ENCODE assay signal across 18 cellular contexts in genomic region chr12:22117551-22117950, GRCh38.
DNase-seq lines count a peak whose midpoint lies in the region; ATAC-seq, FAIRE-seq and TF ChIP-seq lines count a peak whose summit lies in the region.
"Had no signal": no experiment of that assay in that cellular context is flagged by ENCODE, and none has a peak within 500 bp of the region (broad histone marks: within the 10 kb centered on the region; RNA-seq: fewer than 3 reads in every experiment).

No MANE protein-coding gene starts in this region.

- H3K9me3 ChIP-seq in OCI-LY3 (ENCODE audit: insufficient read depth, low read length) (no peaks in the 10 kb centered on the region), smooth muscle cell (replicated peaks; ENCODE audit: low read depth) (no peaks in the 10 kb centered on the region)
- H3K9me3 ChIP-seq: Caco-2 had no signal

- H3K4me2 ChIP-seq in OCI-LY3 (ENCODE audit: low read length) = peak overlapping the region; percentile 55
- H3K4me2 ChIP-seq in smooth muscle cell = peak overlapping the region; percentile 3

- TF ChIP-seq CTCF in OCI-LY3 (IDR thresholded peaks at IDR 0.05; ENCODE audit: low read depth, low read length) = no peak
- TF ChIP-seq CTCF in brain (conservative IDR thresholded peaks at IDR 0.05) = no peak
- TF ChIP-seq CTCF in smooth muscle cell (IDR thresholded peaks at IDR 0.05; ENCODE audit: borderline replicate concordance, insufficient read depth, poor library complexity, severe bottlenecking) = no peak

- no peaks in the 10 kb centered on the region for H3K36me3 ChIP-seq in OCI-LY3 (replicated peaks; ENCODE audit: low read depth, low read length)
- H3K36me3 ChIP-seq in smooth muscle cell (ENCODE audit: low read depth) = no peaks in the 10 kb centered on the region

- CTCF ChIA-PET in activated naive CD4-positive, alpha-beta T cell treated with anti-CD3 and anti-CD28 coated beads for 36 hours (lab: Charles Lee) = interaction anchor here (0.7 kb wide), 1 partner anchor 329 kb away, joined by 3 read pairs; no protein-coding TSS in a partner anchor

- H4K20me1 ChIP-seq in OCI-LY3 (ENCODE audit: insufficient read depth, low read length) = no peaks in the 10 kb centered on the region
- no peaks in the 10 kb centered on the region for H4K20me1 ChIP-seq in smooth muscle cell (ENCODE audit: low read depth)

- H3K27me3 ChIP-seq in OCI-LY3 (ENCODE audit: low read depth, low read length) (no peaks in the 10 kb centered on the region), smooth muscle cell (ENCODE audit: low read depth) (no peaks in the 10 kb centered on the region)

- H3K36me3 Mint-ChIP-seq in brain = no peaks in the 10 kb centered on the region
- no peaks in the 10 kb centered on the region for H3K36me3 Mint-ChIP-seq in activated naive CD4-positive, alpha-beta T cell treated with anti-CD3 and anti-CD28 coated beads for 36 hours (ENCODE audit: low read depth)
- H3K36me3 Mint-ChIP-seq: CD4-positive, alpha-beta memory T cell had no signal

- H3K9ac ChIP-seq in OCI-LY3 (ENCODE audit: low read length) = no peak overlapping the region; the same call in 1 of the 2 replicates
- no peak overlapping the region for H3K9ac ChIP-seq in smooth muscle cell (ENCODE audit: low read depth)
- H3K9ac ChIP-seq: GM23248 had no signal

- no peak overlapping the region for H2AFZ ChIP-seq in OCI-LY3 (ENCODE audit: low read depth, low read length)
- no peak overlapping the region for H2AFZ ChIP-seq in smooth muscle cell (ENCODE audit: low read depth)
- H2AFZ ChIP-seq: GM23248 had no signal

- peak overlapping the region in 3 of 5 experiments; percentile 12 to 98 (median 19) for H3K27ac Mint-ChIP-seq in brain
- H3K27ac Mint-ChIP-seq in activated naive CD4-positive, alpha-beta T cell treated with anti-CD3 and anti-CD28 coated beads for 36 hours = no peak overlapping the region
- H3K27ac Mint-ChIP-seq: CD4-positive, alpha-beta memory T cell had no signal

- H3K27me3 Mint-ChIP-seq in brain = no peaks in the 10 kb centered on the region
- no peaks in the 10 kb centered on the region for H3K27me3 Mint-ChIP-seq in activated naive CD4-positive, alpha-beta T cell treated with anti-CD3 and anti-CD28 coated beads for 36 hours (ENCODE audit: low read depth)

- H3K4me3 Mint-ChIP-seq in brain = peak overlapping the region in 2 of 5 experiments; percentile 10 to 56
- no peak overlapping the region for H3K4me3 Mint-ChIP-seq in activated naive CD4-positive, alpha-beta T cell treated with anti-CD3 and anti-CD28 coated beads for 36 hours
- H3K4me3 Mint-ChIP-seq: CD4-positive, alpha-beta memory T cell had no signal

- H3K4me1 ChIP-seq in OCI-LY3 (ENCODE audit: low read length) (peaks cover 37% of the 10 kb centered on the region), smooth muscle cell (ENCODE audit: low read depth) (no peaks in the 10 kb centered on the region)
- H3K4me1 ChIP-seq: Caco-2 had no signal

- H3K4me3 ChIP-seq in OCI-LY3 (ENCODE audit: low read length) (peak overlapping the region; percentile 27), smooth muscle cell (no peak overlapping the region)
- H3K4me3 ChIP-seq: GM23248 had no signal

- H3K27ac ChIP-seq in OCI-LY3 (ENCODE audit: low read length) = peak overlapping the region; percentile 52
- H3K27ac ChIP-seq in smooth muscle cell (ENCODE audit: low read depth) = no peak overlapping the region
- H3K27ac ChIP-seq: GM23248 had no signal

- H3K9me3 Mint-ChIP-seq in brain = peaks cover 0 to 7% (median 0%) of the 10 kb centered on the region in 5 experiments
- no peaks in the 10 kb centered on the region for H3K9me3 Mint-ChIP-seq in activated naive CD4-positive, alpha-beta T cell treated with anti-CD3 and anti-CD28 coated beads for 36 hours
- H3K9me3 Mint-ChIP-seq: CD4-positive, alpha-beta memory T cell had no signal

- H3K4me1 Mint-ChIP-seq in brain = peaks cover 14% of the 10 kb centered on the region
- no peaks in the 10 kb centered on the region for H3K4me1 Mint-ChIP-seq in activated naive CD4-positive, alpha-beta T cell treated with anti-CD3 and anti-CD28 coated beads for 36 hours (ENCODE audit: low read depth)

- no peak for DNase-seq in smooth muscle cell (lab: John Stamatoyannopoulos, UW; ENCODE audit: unreplicated experiment)
- DNase-seq in activated naive CD4-positive, alpha-beta T cell treated with anti-CD3 and anti-CD28 coated beads for 36 hours = no peak
- DNase-seq: C1 segment of cervical spinal cord; Caco-2; CD4-positive, alpha-beta memory T cell; DMS153; DND-41; GM23248; H7; HCEC 1CT had no signal

- no peaks in the 10 kb centered on the region for H3F3A ChIP-seq in smooth muscle cell (ENCODE audit: low read depth)

- peak; percentile 72 for FAIRE-seq in islet of Langerhans (lab: Jason Lieb, UNC)
- FAIRE-seq: G401.6, GM12892, H1 had no signal

- ATAC-seq in HG02981 (IDR thresholded peaks at IDR 0.05; ENCODE audit: unreplicated experiment) (no peak), GM19452 (IDR thresholded peaks at IDR 0.05; ENCODE audit: unreplicated experiment) (no peak)

- WGBS in smooth muscle cell (ENCODE audit: low lambda C conversion rate) = 42% methylated on average over 2 of the region's 2 CpGs

- H3K79me2 ChIP-seq in OCI-LY3 (ENCODE audit: low read length) (no peaks in the 10 kb centered on the region), smooth muscle cell (ENCODE audit: low read depth) (no peaks in the 10 kb centered on the region)

- intact Hi-C loops in activated naive CD4-positive, alpha-beta T cell treated with anti-CD3 and anti-CD28 coated beads for 36 hours (cut with micrococcal nuclease) = no loop called here
